Comparison of ENCODE assay signal across 8 cellular contexts in genomic region chr17:7716299-7716886, GRCh38. TPM values are rescaled to one million over a fixed set of nuclear protein-coding genes. Genes with fewer than 3 reads are reported as not detected.
DNase-seq lines count a peak whose midpoint lies in the region; ATAC-seq, FAIRE-seq and TF ChIP-seq lines count a peak whose summit lies in the region.

No MANE protein-coding gene starts in this region.

- peak overlapping the region; percentile 79 for H3K27ac ChIP-seq in RWPE1

- TF ChIP-seq CTCF in RWPE1 (conservative IDR thresholded peaks at IDR 0.05; ENCODE audit: low read depth) (no peak), fibroblast of pulmonary artery (IDR thresholded peaks at IDR 0.05; ENCODE audit: low read length, missing control alignments) (no peak), progenitor cell of endocrine pancreas (IDR thresholded peaks at IDR 0.05; ENCODE audit: unreplicated experiment) (no peak)

- peak overlapping the region; percentile 93 for H3K27ac Mint-ChIP-seq in progenitor cell of endocrine pancreas

- DNase-seq in RWPE1 (ENCODE audit: low spot score): no peak
- no peak for DNase-seq in fibroblast of pulmonary artery (ENCODE audit: low read depth)
- DNase-seq in progenitor cell of endocrine pancreas (ENCODE audit: low spot score, unreplicated experiment): no peak
- DNase-seq in GM12891 (ENCODE audit: insufficient read length, low spot score): no peak
- no peak for DNase-seq in NK-92 treated with Interleukin-12 subunit alpha and Interleukin-12 subunit beta, amount 100 ng/mL, for 24 hours (lab: John Stamatoyannopoulos, UW)

- H3K4me3 Mint-ChIP-seq in progenitor cell of endocrine pancreas (ENCODE audit: low read depth): peak overlapping the region; percentile 87

- H3K27me3 Mint-ChIP-seq in progenitor cell of endocrine pancreas: peaks cover 33% of the 10 kb centered on the region

- peak overlapping the region; percentile 79 for H3K9ac ChIP-seq in ES-I3 (ENCODE audit: low read depth, low read length)

- peaks cover 22% of the 10 kb centered on the region for H3K4me1 ChIP-seq in ES-I3 (ENCODE audit: insufficient read depth, low read length)

- no peaks in the 10 kb centered on the region for H3K9me3 Mint-ChIP-seq in progenitor cell of endocrine pancreas (ENCODE audit: low read depth)

- H3K4me3 ChIP-seq in fibroblast of pulmonary artery (replicated peaks; ENCODE audit: low read depth, low read length): peak overlapping the region; percentile 70

- no peak for FAIRE-seq in GM12891 (lab: Jason Lieb, UNC)

- CTCF ChIA-PET in RWPE1 (lab: Yijun Ruan, JAX): interaction anchor here (0.6 to 1.5 kb wide), 12 partner anchors 10 to 274 kb away, joined by 3 to 6 read pairs (median 4); partner anchors contain the start of gene EFNB3

- peaks cover 29% of the 10 kb centered on the region for H3K4me1 Mint-ChIP-seq in progenitor cell of endocrine pancreas (ENCODE audit: low read depth)

- no peak for ATAC-seq in HG02938 (IDR thresholded peaks at IDR 0.05; ENCODE audit: unreplicated experiment)
- ATAC-seq in HG02884 (IDR thresholded peaks at IDR 0.05; ENCODE audit: unreplicated experiment): no peak

- POLR2A ChIA-PET in RWPE1 (lab: Yijun Ruan, JAX; ENCODE audit: low non-redundant PET): interaction anchor here (0.5 to 0.7 kb wide), 2 partner anchors 13 to 1915 kb away, joined by 4 to 7 read pairs; no protein-coding TSS in a partner anchor

- H3K36me3 ChIP-seq in ES-I3 (ENCODE audit: insufficient read depth, low read length): no peaks in the 10 kb centered on the region

- no peaks in the 10 kb centered on the region for H3K9me3 ChIP-seq in ES-I3 (ENCODE audit: control insufficient read depth, insufficient read depth, low read length)

- no peak for TF ChIP-seq POLR2A in GM12891 (IDR thresholded peaks at IDR 0.05; ENCODE audit: low read depth, low read length)

- H3K36me3 Mint-ChIP-seq in progenitor cell of endocrine pancreas (ENCODE audit: insufficient read depth): no peaks in the 10 kb centered on the region

TF ChIP-seq in GM12891, 5 proteins besides CTCF, POLR2A, EP300 and RAD21:
- TF ChIP-seq POU2F2 (IDR thresholded peaks at IDR 0.05; ENCODE audit: low read depth, low read length) (no peak), PAX5 (IDR thresholded peaks at IDR 0.05; ENCODE audit: insufficient read depth, low read length, severe bottlenecking) (no peak), SPI1 (IDR thresholded peaks at IDR 0.05; ENCODE audit: low read depth, low read length) (no peak), POLR2AphosphoS5 (IDR thresholded peaks at IDR 0.05; ENCODE audit: low read depth, low read length) (no peak), TAF1 (IDR thresholded peaks at IDR 0.05; ENCODE audit: low read depth, low read length) (no peak)

RNA-seq across cellular contexts. Expression of gene DNAH2, which starts 1.2 kb away (rescaled TPM):
- 0.22 and 0.29 TPM in 2 replicates for total RNA-seq in progenitor cell of endocrine pancreas
- not detected for polyA plus RNA-seq in GM12891 (2012; ENCODE audit: low read depth, missing spikeins)

RNA-seq across cellular contexts. Expression of gene EFNB3, which starts 11.4 kb away (rescaled TPM):
- total RNA-seq in progenitor cell of endocrine pancreas: 32.3 and 34.5 TPM in 2 replicates
- polyA plus RNA-seq in GM12891 (2012; ENCODE audit: low read depth, missing spikeins): not detected

RNA-seq across cellular contexts. Expression of gene WRAP53, which starts 28.1 kb away (rescaled TPM):
- total RNA-seq in progenitor cell of endocrine pancreas: 26.4 and 28.0 TPM in 2 replicates
- 14.5 TPM for polyA plus RNA-seq in GM12891 (2012; ENCODE audit: low read depth, missing spikeins)

RNA-seq across cellular contexts. Expression of gene TP53, which starts 29.1 kb away (rescaled TPM):
- total RNA-seq in progenitor cell of endocrine pancreas: 106 and 121 TPM in 2 replicates
- polyA plus RNA-seq in GM12891 (2012; ENCODE audit: low read depth, missing spikeins): 65.0 TPM
